8 cellular contexts compared by ENCODE assay signal in the genomic region with DNA sequence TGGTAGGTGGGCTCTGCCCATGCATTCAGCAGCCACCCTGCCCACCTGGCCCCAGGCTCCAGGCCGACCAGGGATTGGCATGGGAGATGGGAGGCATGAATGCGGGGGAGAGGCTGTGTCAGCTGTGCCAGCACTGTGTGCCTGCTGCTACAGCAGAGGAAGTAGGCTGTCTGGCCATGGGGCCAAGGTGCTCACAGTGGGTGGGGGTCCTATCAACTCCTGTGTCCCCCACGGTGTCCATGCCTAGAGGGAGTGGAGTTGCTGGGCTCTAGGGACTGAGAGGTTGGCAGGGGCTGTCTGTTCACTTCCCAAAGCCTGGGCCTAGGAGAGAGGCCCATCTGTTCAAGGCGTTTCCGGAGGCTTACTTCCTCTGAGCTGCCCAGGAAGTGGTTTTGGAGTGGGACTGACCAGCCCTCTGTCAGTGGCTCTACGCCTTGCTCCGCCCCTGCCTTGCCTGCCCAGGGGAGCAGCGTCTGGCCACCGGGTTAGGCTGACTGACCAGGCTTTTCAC. TPM values are rescaled to one million over a fixed set of nuclear protein-coding genes. Genes with fewer than 3 reads are reported as not detected.
DNase-seq lines count a peak whose midpoint lies in the region; ATAC-seq and TF ChIP-seq lines count a peak whose summit lies in the region.

No MANE protein-coding gene starts in this region.

- H3K9me3 ChIP-seq in osteoblast (ENCODE audit: low read depth, low read length), result no peaks in the 10 kb centered on the region
- no peaks in the 10 kb centered on the region for H3K9me3 ChIP-seq in HAP-1

- in situ Hi-C loops in HAP-1 (cut with MboI; ENCODE audit: low sequenced_read_pairs), result no loop called here

- H3K79me2 ChIP-seq in osteoblast (ENCODE audit: insufficient read depth, low read length), result peaks cover 47% of the 10 kb centered on the region

- H3K36me3 ChIP-seq in osteoblast (ENCODE audit: insufficient read depth, low read length) (no peaks in the 10 kb centered on the region), HAP-1 (replicated peaks) (peaks cover 3% of the 10 kb centered on the region; the same call in 1 of the 2 replicates)

- H4K20me1 ChIP-seq in osteoblast (ENCODE audit: insufficient read depth, low read length), result peaks cover 5% of the 10 kb centered on the region

- peak overlapping the region; percentile 88 for H2AFZ ChIP-seq in osteoblast (ENCODE audit: low read length)

- no peak for ATAC-seq in HG03039 (IDR thresholded peaks at IDR 0.05; ENCODE audit: unreplicated experiment)

- DNase-seq in EL (peak; percentile 84), NOMO-1 treated with dmso at 0.1 percent for 144 hours (lab: John Stamatoyannopoulos, UW; ENCODE audit: unreplicated experiment) (peak; percentile 47), epidermal melanocyte (ENCODE audit: insufficient read length, low spot score) (peak; percentile 82), osteoblast (ENCODE audit: insufficient read length, low spot score, missing footprints) (peak; percentile 99), HAP-1 (ENCODE audit: low spot score in 2 of 2) (no peak), SHP77 treated with DMSO at 0.1 percent for 48 hours (lab: John Stamatoyannopoulos, UW) (no peak), RKO (ENCODE audit: low spot score) (no peak)

- TF ChIP-seq CTCF in osteoblast (IDR thresholded peaks at IDR 0.05; ENCODE audit: extremely low read depth, low read depth, low read length), result no peak

- H3K27ac ChIP-seq in osteoblast (ENCODE audit: low read depth, low read length), result peak overlapping the region; percentile 49

- H3K4me2 ChIP-seq in osteoblast (ENCODE audit: insufficient read depth, low read length), result peak overlapping the region; percentile 46

- H3K4me1 ChIP-seq in osteoblast (ENCODE audit: insufficient read depth, low read length) (peaks cover 31% of the 10 kb centered on the region), HAP-1 (peaks cover 12% of the 10 kb centered on the region; the same call in 1 of the 2 replicates)

- H3K4me3 ChIP-seq in osteoblast (ENCODE audit: insufficient read depth, low read length) (peak overlapping the region; percentile 0), HAP-1 (no peak overlapping the region)

- H3K27me3 ChIP-seq in osteoblast (ENCODE audit: insufficient read depth, low read length) (no peaks in the 10 kb centered on the region), HAP-1 (ENCODE audit: low read depth) (no peaks in the 10 kb centered on the region)

RNA-seq across cellular contexts. Expression of a gene that starts 5.8 kb away (rescaled TPM):
- 1.8 and 2.2 TPM in 2 replicates for total RNA-seq in osteoblast

RNA-seq across cellular contexts. Expression of a gene that starts 36.6 kb away (rescaled TPM):
- total RNA-seq in osteoblast, result 11.9 and 12.7 TPM in 2 replicates

Comparison
In these comparisons a context has a peak if more than half of its experiments do, and no peak if none do; other contexts are left out.
1. DNase-seq: peak in EL (single experiment), NOMO-1 treated with dmso at 0.1 percent for 144 hours (single experiment), epidermal melanocyte (single experiment) and osteoblast (single experiment); none in HAP-1 (0 of 2), SHP77 treated with DMSO at 0.1 percent for 48 hours (single experiment) and RKO (single experiment).